In genomic region chr16:53664724-53665345, GRCh38 we compare ENCODE assay signal across 9 cellular contexts. TPM values are rescaled to one million over a fixed set of nuclear protein-coding genes. Genes with fewer than 3 reads are reported as not detected.
A peak's percentile ranks its signal among the peaks of the same experiment; 100 is the strongest.
DNase-seq lines count a peak whose midpoint lies in the region; ATAC-seq, FAIRE-seq and TF ChIP-seq lines count a peak whose summit lies in the region.
"Had no signal": no experiment of that assay in that cellular context is flagged by ENCODE, and none has a peak within 500 bp of the region (broad histone marks: within the 10 kb centered on the region; RNA-seq: fewer than 3 reads in every experiment).

No MANE protein-coding gene starts in this region.

- no peak for FAIRE-seq in GM12892 (lab: Jason Lieb, UNC)

- DNase-seq in astrocyte of the hippocampus (ENCODE audit: low read depth, low spot score) (peak; percentile 91), GM12892 (ENCODE audit: insufficient read length) (no peak), DMS 273 treated with DMSO at 0.1 percent for 48 hours (lab: John Stamatoyannopoulos, UW) (no peak)
- DNase-seq in stimulated activated CD4-positive, alpha-beta T cell treated with anti-CD3 and anti-CD28 coated beads, Interleukin-2, amount 100 ng/mL, for 48 hours: peak; percentile 2 to 3
- DNase-seq: NCI-H1694 treated with DMSO at 0.1 percent for 48 hours had no signal

- ATAC-seq in GM18519 (IDR thresholded peaks at IDR 0.05; ENCODE audit: low FRiP score, unreplicated experiment) (peak; percentile 53), HG02610 (IDR thresholded peaks at IDR 0.05; ENCODE audit: unreplicated experiment) (peak; percentile 84), GM19397 (IDR thresholded peaks at IDR 0.05; ENCODE audit: unreplicated experiment) (no peak)
- ATAC-seq: GM23338 had no signal

- no peak for TF ChIP-seq POLR2A in GM12892 (IDR thresholded peaks at IDR 0.05; ENCODE audit: low read depth, low read length)

RNA-seq across cellular contexts. Expression of gene RPGRIP1L, which starts 38.8 kb away (rescaled TPM):
- 5.7 TPM for polyA plus RNA-seq in GM12892 (2012; ENCODE audit: missing spikeins)

RNA-seq across cellular contexts. Expression of gene FTO, which starts 39.1 kb away (rescaled TPM):
- polyA plus RNA-seq in GM12892 (2012; ENCODE audit: missing spikeins): 40.4 TPM

Comparison
In these comparisons a context has a peak if more than half of its experiments do, and no peak if none do; other contexts are left out.
1. DNase-seq: peak in astrocyte of the hippocampus (single experiment) and stimulated activated CD4-positive, alpha-beta T cell treated with anti-CD3 and anti-CD28 coated beads, Interleukin-2, amount 100 ng/mL, for 48 hours (2 of 2); none in GM12892 (single experiment) and DMS 273 treated with DMSO at 0.1 percent for 48 hours (single experiment).